ENCODE assay signal across 9 cellular contexts in the genomic region with DNA sequence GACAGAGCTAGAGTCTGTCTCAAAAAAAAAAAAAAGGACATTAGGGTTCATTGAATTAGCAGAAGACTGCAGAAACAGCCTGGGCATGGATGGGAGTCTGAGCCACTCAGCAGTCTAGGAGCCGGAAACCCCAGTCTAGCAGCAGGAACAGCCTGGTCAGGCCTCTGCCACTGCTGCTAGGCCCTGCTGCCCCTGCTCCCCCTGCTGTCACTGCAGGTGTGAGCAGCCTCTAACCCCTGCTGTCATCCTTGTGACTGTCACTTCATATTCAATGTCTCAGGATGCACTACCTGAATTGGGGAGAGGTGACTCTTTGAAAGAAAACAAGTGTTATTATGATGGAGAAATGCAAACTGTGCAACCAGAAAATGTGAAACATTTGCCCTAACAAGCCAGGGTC. TPM values are rescaled to one million over a fixed set of nuclear protein-coding genes. Genes with fewer than 3 reads are reported as not detected.
DNase-seq lines count a peak whose midpoint lies in the region; ATAC-seq and TF ChIP-seq lines count a peak whose summit lies in the region.
"Had no signal": no experiment of that assay in that cellular context is flagged by ENCODE, and none has a peak within 500 bp of the region (broad histone marks: within the 10 kb centered on the region; RNA-seq: fewer than 3 reads in every experiment).

No MANE protein-coding gene starts in this region.

- H3K9ac ChIP-seq in MM.1S (ENCODE audit: low read length) = no peak overlapping the region

- no peak overlapping the region for H3K4me3 Mint-ChIP-seq in activated naive CD4-positive, alpha-beta T cell treated with anti-CD3 and anti-CD28 coated beads for 36 hours

- H3K4me3 ChIP-seq in MM.1S (ENCODE audit: low read length) (no peak overlapping the region), spleen (no peak overlapping the region)

- H3K36me3 Mint-ChIP-seq in activated naive CD4-positive, alpha-beta T cell treated with anti-CD3 and anti-CD28 coated beads for 36 hours (ENCODE audit: low read depth) = no peaks in the 10 kb centered on the region

- H4K20me1 ChIP-seq in MM.1S (ENCODE audit: insufficient read depth, low read length) = no peaks in the 10 kb centered on the region

- WGBS in spleen, 5 donors = 52 to 78% (median 67%) methylated on average over 1 of the region's 1 CpG

- no peak overlapping the region for H3K4me2 ChIP-seq in MM.1S (ENCODE audit: low read depth, low read length)

- H3K4me1 ChIP-seq in MM.1S (ENCODE audit: low read length) = peaks cover 6% of the 10 kb centered on the region
- no peaks in the 10 kb centered on the region for H3K4me1 ChIP-seq in spleen

- H3K9me2 ChIP-seq in MM.1S (replicated peaks; ENCODE audit: insufficient read depth, low read length) = no peaks in the 10 kb centered on the region

- H3K27me3 Mint-ChIP-seq in activated naive CD4-positive, alpha-beta T cell treated with anti-CD3 and anti-CD28 coated beads for 36 hours (ENCODE audit: low read depth) = no peaks in the 10 kb centered on the region

- no peaks in the 10 kb centered on the region for H3K9me3 ChIP-seq in MM.1S (replicated peaks; ENCODE audit: insufficient read depth, low read length)
- no peaks in the 10 kb centered on the region for H3K9me3 ChIP-seq in spleen

- H3K27me3 ChIP-seq in MM.1S (replicated peaks; ENCODE audit: insufficient read depth, low read length) (no peaks in the 10 kb centered on the region), spleen (replicated peaks in 1 of 7) (no peaks in the 10 kb centered on the region)

- no peak for ATAC-seq in HG02763 (IDR thresholded peaks at IDR 0.05; ENCODE audit: unreplicated experiment)

- H3K79me2 ChIP-seq in MM.1S (ENCODE audit: low read length) = no peaks in the 10 kb centered on the region

- H3F3A ChIP-seq in MM.1S (ENCODE audit: insufficient read depth, low read length) = no peaks in the 10 kb centered on the region

- no peaks in the 10 kb centered on the region for H3K9me3 Mint-ChIP-seq in activated naive CD4-positive, alpha-beta T cell treated with anti-CD3 and anti-CD28 coated beads for 36 hours

- H3K27ac ChIP-seq in MM.1S (ENCODE audit: low read length) (no peak overlapping the region), spleen (no peak overlapping the region)

- no peaks in the 10 kb centered on the region for H3K4me1 Mint-ChIP-seq in activated naive CD4-positive, alpha-beta T cell treated with anti-CD3 and anti-CD28 coated beads for 36 hours (ENCODE audit: low read depth)

- intact Hi-C loops in activated naive CD4-positive, alpha-beta T cell treated with anti-CD3 and anti-CD28 coated beads for 36 hours (cut with micrococcal nuclease) = no loop called here
- intact Hi-C loops in spleen (cut with DNase I; ENCODE audit: low total_unique reads) = no loop called here

- TF ChIP-seq POLR2A in spleen (IDR thresholded peaks at IDR 0.05) = no peak

- CTCF ChIA-PET in activated naive CD4-positive, alpha-beta T cell treated with anti-CD3 and anti-CD28 coated beads for 36 hours (lab: Charles Lee) = interaction anchor here (1.2 kb wide), 1 partner anchor 11 kb away, joined by 4 read pairs; no protein-coding TSS in a partner anchor

- DNase-seq in NCI-H146 (lab: John Stamatoyannopoulos, UW) (peak; percentile 24), NCI-H146 treated with DMSO at 0.1 percent for 48 hours (lab: John Stamatoyannopoulos, UW; ENCODE audit: unreplicated experiment) (no peak), MM.1S (peak; percentile 77), spleen (peak; percentile 77), dedifferentiated amniotic fluid mesenchymal stem cell (ENCODE audit: extremely low spot score) (no peak)
- DNase-seq in activated naive CD4-positive, alpha-beta T cell treated with anti-CD3 and anti-CD28 coated beads for 36 hours = peak; percentile 63
- no peak for DNase-seq in effector CD4-positive, alpha-beta T cell

- TF ChIP-seq CTCF in MM.1S (IDR thresholded peaks at IDR 0.05; ENCODE audit: low read length) (peak; percentile 84), spleen (IDR thresholded peaks at IDR 0.05 in 8 of 11, conservative IDR thresholded peaks at IDR 0.05 in 3 of 11) (peak in 4 of 11 experiments; percentile 18 to 39 (median 26))

- no peak overlapping the region for H3K27ac Mint-ChIP-seq in activated naive CD4-positive, alpha-beta T cell treated with anti-CD3 and anti-CD28 coated beads for 36 hours

- H3K36me3 ChIP-seq in MM.1S (replicated peaks; ENCODE audit: insufficient read depth, low read length) (no peaks in the 10 kb centered on the region), spleen (no peaks in the 10 kb centered on the region)

- no peak overlapping the region for H2AFZ ChIP-seq in MM.1S (ENCODE audit: low read length)

RNA-seq across cellular contexts. Expression of a gene that starts 7.0 kb away (rescaled TPM):
- total RNA-seq in activated naive CD4-positive, alpha-beta T cell treated with anti-CD3 and anti-CD28 coated beads for 36 hours = 100 to 1,000 TPM; 319 to 341 TPM
- total RNA-seq in spleen = 100 to 1,000 TPM; 579 to 818 (median 658) TPM
- 100 to 1,000 TPM; 150 to 224 (median 204) TPM for polyA plus RNA-seq in spleen

RNA-seq across cellular contexts. Expression of a gene that starts 45.2 kb away (rescaled TPM):
- under 1 TPM; 0.57 to 0.77 TPM for total RNA-seq in activated naive CD4-positive, alpha-beta T cell treated with anti-CD3 and anti-CD28 coated beads for 36 hours
- 1 to 10 TPM; 1.5 to 4.9 (median 3.1) TPM for total RNA-seq in spleen
- polyA plus RNA-seq in spleen = 1 to 10 TPM in 2 of 3 donors, under 1 TPM in 1; 1.00 to 3.1 (median 1.2) TPM

RNA-seq across cellular contexts. Expression of a gene that starts 56.9 kb away (rescaled TPM):
- 10 to 100 TPM; 13.0 to 16.3 TPM for total RNA-seq in activated naive CD4-positive, alpha-beta T cell treated with anti-CD3 and anti-CD28 coated beads for 36 hours
- total RNA-seq in spleen = 1 to 10 TPM in 3 of 7 donors, under 1 TPM in 1, not detected in 3; 0.80 to 2.7 (median 2.0) TPM
- under 1 TPM; 0.15 to 0.58 (median 0.16) TPM for polyA plus RNA-seq in spleen

RNA-seq across cellular contexts. Expression of a gene that starts 58.1 kb away (rescaled TPM):
- total RNA-seq in activated naive CD4-positive, alpha-beta T cell treated with anti-CD3 and anti-CD28 coated beads for 36 hours = not detected
- total RNA-seq in spleen = not detected
- not detected for polyA plus RNA-seq in spleen
- polyA plus RNA-seq: AG04450 had no signal

Comparison
In these comparisons a context has a peak if more than half of its experiments do, and no peak if none do; other contexts are left out.
1. DNase-seq: peak in NCI-H146 (single experiment), MM.1S (single experiment), activated naive CD4-positive, alpha-beta T cell treated with anti-CD3 and anti-CD28 coated beads for 36 hours (single experiment) and spleen (single experiment); none in NCI-H146 treated with DMSO at 0.1 percent for 48 hours (single experiment), effector CD4-positive, alpha-beta T cell (single experiment) and dedifferentiated amniotic fluid mesenchymal stem cell (single experiment).